Comparison of ENCODE assay signal across 7 cellular contexts in the genomic region with DNA sequence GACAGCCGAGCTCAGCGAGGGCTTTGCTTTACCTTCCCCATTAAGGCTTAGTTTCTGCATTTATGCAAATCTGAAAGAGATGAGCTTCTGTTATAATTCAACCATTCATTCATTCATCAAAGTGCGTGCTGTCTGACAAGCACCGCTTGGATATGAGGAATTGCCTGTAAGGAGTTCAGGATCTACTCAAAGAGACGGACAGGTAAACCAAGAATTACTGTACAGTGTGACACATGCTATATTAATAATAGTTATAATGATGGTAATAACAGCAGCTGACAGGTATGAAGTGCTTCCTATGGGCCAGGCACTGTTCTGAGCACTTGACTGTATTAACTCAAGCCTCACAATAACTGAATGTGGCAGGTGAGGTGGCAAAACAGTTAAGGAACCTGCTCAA.
"Had no signal": no experiment of that assay in that cellular context is flagged by ENCODE, and none has a peak within 500 bp of the region (broad histone marks: within the 10 kb centered on the region; RNA-seq: fewer than 3 reads in every experiment).

No MANE protein-coding gene starts in this region.

- H3K4me3 ChIP-seq: GM23338 had no signal

- H3K27ac Mint-ChIP-seq: GM23338, H9 had no signal

- DNase-seq: H9, HCEC 1CT, IMR-90 had no signal

- H3K4me3 Mint-ChIP-seq: GM23338, H9 had no signal

- H3K9me3 Mint-ChIP-seq: GM23338, H9 had no signal

- H3K4me2 ChIP-seq: GM23338 had no signal

- FAIRE-seq: H1, H54, HTR-8/SVneo had no signal

- H2AFZ ChIP-seq: GM23338 had no signal
